9 cellular contexts compared by ENCODE assay signal in the genomic region with DNA sequence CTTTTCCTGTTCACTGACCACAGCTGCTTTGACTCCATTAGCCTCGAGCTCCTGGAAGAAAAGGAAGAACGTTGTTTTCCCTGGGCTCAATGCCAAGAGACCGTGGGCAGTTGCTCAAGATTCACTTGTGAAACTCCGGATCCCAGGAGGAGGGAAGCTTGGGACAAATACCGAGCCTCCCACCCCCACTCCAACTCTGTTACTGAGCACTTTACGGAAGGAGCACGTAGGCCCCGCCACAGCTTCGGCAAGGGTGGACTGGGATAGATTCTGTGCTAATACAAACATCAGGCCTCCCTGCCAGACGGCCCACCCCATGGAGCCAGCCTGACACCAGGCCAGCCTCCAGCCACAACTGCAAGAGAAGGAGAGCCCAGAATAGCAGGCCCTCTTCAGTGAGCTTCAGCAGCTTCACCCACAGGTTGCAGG. TPM values are rescaled to one million over a fixed set of nuclear protein-coding genes. Genes with fewer than 3 reads are reported as not detected.
DNase-seq lines count a peak whose midpoint lies in the region; ATAC-seq and TF ChIP-seq lines count a peak whose summit lies in the region.
"Had no signal": no experiment of that assay in that cellular context is flagged by ENCODE, and none has a peak within 500 bp of the region (broad histone marks: within the 10 kb centered on the region; RNA-seq: fewer than 3 reads in every experiment).

No MANE protein-coding gene starts in this region.

- no peak overlapping the region for H3K4me3 ChIP-seq in Peyer's patch

- H3K9me3 ChIP-seq in Peyer's patch = no peaks in the 10 kb centered on the region

- H3K36me3 ChIP-seq in Peyer's patch = peaks cover 0 to 30% (median 0%) of the 10 kb centered on the region in 3 donors

- TF ChIP-seq CTCF in AG09319 (IDR thresholded peaks at IDR 0.05; ENCODE audit: low read depth, low read length) (no peak), Peyer's patch (IDR thresholded peaks at IDR 0.05) (no peak)

- H3K4me1 ChIP-seq in Peyer's patch = peaks cover 0 to 15% (median 5%) of the 10 kb centered on the region in 4 donors

- TF ChIP-seq POLR2A in Peyer's patch (IDR thresholded peaks at IDR 0.05) = no peak

- peak; percentile 93 for DNase-seq in AG09319 (ENCODE audit: extremely low read depth, low read depth)
- DNase-seq in Peyer's patch = peak in 1 of 3 donors; percentile 81
- DNase-seq in fibroblast of gingiva (ENCODE audit: low read depth) = peak; percentile 97
- DNase-seq in non-pigmented ciliary epithelial cell (ENCODE audit: low read depth) = peak; percentile 89
- no peak for DNase-seq in retina
- no peak for DNase-seq in NCI-H345 treated with DMSO at 0.1 percent for 48 hours (lab: John Stamatoyannopoulos, UW; ENCODE audit: unreplicated experiment)
- no peak for DNase-seq in activated CD4-positive, alpha-beta T cell treated with anti-CD3 and anti-CD28 coated beads for 48 hours
- DNase-seq: NCI-H1930 had no signal

- H3K27ac ChIP-seq in Peyer's patch = peak overlapping the region; percentile 54 to 81 (median 68)

- ATAC-seq in GM19023 (IDR thresholded peaks at IDR 0.05; ENCODE audit: unreplicated experiment) = no peak

- no peaks in the 10 kb centered on the region for H3K27me3 ChIP-seq in Peyer's patch

RNA-seq across cellular contexts. Expression of gene FANCD2, which starts 10.7 kb away (rescaled TPM):
- 10 to 100 TPM in 1 of 4 donors, 1 to 10 TPM in 3; 4.6 to 38.0 (median 7.7) TPM for total RNA-seq in Peyer's patch

RNA-seq across cellular contexts. Expression of gene EMC3, which starts 28.8 kb away (rescaled TPM):
- total RNA-seq in Peyer's patch = 10 to 100 TPM; 23.9 to 42.2 (median 32.8) TPM

Comparison
In these comparisons a context has a peak if more than half of its experiments do, and no peak if none do; other contexts are left out.
1. DNase-seq: peak in AG09319 (single experiment), fibroblast of gingiva (single experiment) and non-pigmented ciliary epithelial cell (single experiment); none in retina (single experiment), NCI-H345 treated with DMSO at 0.1 percent for 48 hours (single experiment) and activated CD4-positive, alpha-beta T cell treated with anti-CD3 and anti-CD28 coated beads for 48 hours (single experiment).